1 cellular context compared by ENCODE assay signal in the genomic region with DNA sequence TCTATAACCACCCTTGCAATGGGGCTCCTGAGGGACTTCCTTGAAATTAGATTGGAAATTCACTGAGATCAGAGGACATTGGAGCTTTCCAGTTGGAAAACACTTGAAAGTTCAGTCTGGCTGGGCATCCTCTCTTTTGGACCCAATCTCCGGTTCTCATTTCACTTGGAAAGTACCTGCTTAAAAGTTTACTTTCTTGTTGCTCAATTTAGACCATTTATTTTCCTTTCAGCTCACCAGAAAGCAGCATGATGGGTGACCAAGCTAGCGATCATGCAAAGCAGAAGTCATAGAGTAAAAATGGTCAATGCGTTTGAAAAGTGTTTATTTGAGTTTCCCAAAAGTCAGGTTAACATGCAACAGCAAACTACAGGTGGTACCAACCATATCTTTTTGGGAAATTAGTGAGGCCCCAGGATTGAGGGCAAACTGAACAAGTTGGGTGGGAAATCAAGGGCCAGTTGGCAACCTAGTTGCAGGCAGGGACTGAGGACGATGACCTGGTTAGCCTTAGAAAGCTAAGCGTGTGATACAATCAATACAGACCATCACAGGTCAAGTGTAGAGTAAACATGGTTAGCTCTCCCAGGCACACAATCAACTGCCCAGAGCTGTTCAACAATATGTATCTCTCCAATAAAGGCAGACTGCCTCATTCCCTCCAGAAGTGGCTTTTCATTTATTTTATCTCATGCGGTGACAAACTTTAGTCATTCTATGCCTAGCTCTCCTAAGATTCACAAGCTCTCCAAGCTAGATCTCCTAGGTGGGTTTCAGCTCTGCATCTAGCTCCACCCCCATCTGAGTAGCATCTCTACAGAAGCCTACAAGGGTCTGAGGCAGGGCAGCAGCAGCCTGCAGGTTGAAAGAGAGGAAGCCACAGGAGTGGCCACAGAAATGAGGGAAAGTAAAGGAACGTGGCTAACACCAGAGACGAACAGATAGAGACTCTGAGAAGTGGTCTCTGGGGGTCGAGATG.
TF ChIP-seq lines count a peak whose summit lies in the region.

No MANE protein-coding gene starts in this region.

TF ChIP-seq in HepG2, 621 proteins besides CTCF, POLR2A, EP300 and RAD21 (continued from another document and continues in another):
- TF ChIP-seq, protein P1, sequence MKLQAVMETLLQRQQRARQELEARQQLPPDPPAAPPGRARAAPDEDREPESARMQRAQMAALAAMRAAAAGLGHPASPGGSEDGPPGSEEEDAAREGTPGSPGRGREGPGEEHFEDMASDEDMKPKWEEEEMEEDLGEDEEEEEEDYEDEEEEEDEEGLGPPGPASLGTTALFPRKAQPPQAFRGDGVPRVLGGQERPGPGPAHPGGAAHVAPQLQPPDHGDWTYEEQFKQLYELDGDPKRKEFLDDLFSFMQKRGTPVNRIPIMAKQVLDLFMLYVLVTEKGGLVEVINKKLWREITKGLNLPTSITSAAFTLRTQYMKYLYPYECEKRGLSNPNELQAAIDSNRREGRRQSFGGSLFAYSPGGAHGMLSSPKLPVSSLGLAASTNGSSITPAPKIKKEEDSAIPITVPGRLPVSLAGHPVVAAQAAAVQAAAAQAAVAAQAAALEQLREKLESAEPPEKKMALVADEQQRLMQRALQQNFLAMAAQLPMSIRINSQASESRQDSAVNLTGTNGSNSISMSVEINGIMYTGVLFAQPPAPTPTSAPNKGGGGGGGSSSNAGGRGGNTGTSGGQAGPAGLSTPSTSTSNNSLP (IDR thresholded peaks at IDR 0.05; ENCODE audit: low read depth, low read length) = no peak
- TF ChIP-seq SP5 (CRISPR knock-in tag; IDR thresholded peaks at IDR 0.05; ENCODE audit: borderline replicate concordance, low read depth) (no peak), ZNF572 (CRISPR knock-in tag; IDR thresholded peaks at IDR 0.05) (no peak), UBTF (CRISPR knock-in tag; IDR thresholded peaks at IDR 0.05) (no peak), ZNF468 (CRISPR knock-in tag; IDR thresholded peaks at IDR 0.05) (no peak), NFKB2 (CRISPR knock-in tag; IDR thresholded peaks at IDR 0.05; ENCODE audit: borderline replicate concordance) (no peak), ZNF747 (CRISPR knock-in tag; IDR thresholded peaks at IDR 0.05; ENCODE audit: borderline replicate concordance) (no peak), ZNF335 (CRISPR knock-in tag; IDR thresholded peaks at IDR 0.05) (no peak), SP2 (CRISPR knock-in tag; IDR thresholded peaks at IDR 0.05) (no peak), ZNF260 (CRISPR knock-in tag; IDR thresholded peaks at IDR 0.05; ENCODE audit: borderline replicate concordance, low read depth) (no peak), SALL1 (CRISPR knock-in tag; IDR thresholded peaks at IDR 0.05) (peak; percentile 73), ZNF703 (CRISPR knock-in tag; IDR thresholded peaks at IDR 0.05; ENCODE audit: borderline replicate concordance) (0 out of 2 replicates have a peak, but pooled peaks have one; percentile 29), MAX (IDR thresholded peaks at IDR 0.05) (0 out of 2 replicates have a peak, but pooled peaks have one; percentile 22), NKX3-1 (CRISPR knock-in tag; IDR thresholded peaks at IDR 0.05) (no peak), RFX3 (CRISPR knock-in tag; IDR thresholded peaks at IDR 0.05) (no peak), GTF2F1 (IDR thresholded peaks at IDR 0.05; ENCODE audit: low read length) (no peak), ZNF550 (CRISPR knock-in tag; IDR thresholded peaks at IDR 0.05; ENCODE audit: borderline replicate concordance) (no peak), FIP1L1 (IDR thresholded peaks at IDR 0.05; ENCODE audit: borderline replicate concordance, insufficient read depth, low read depth, low read length) (no peak), POGZ (CRISPR knock-in tag; IDR thresholded peaks at IDR 0.05) (no peak), NFATC3 (CRISPR knock-in tag; IDR thresholded peaks at IDR 0.05) (no peak), HDAC1 (CRISPR knock-in tag; IDR thresholded peaks at IDR 0.05) (peak; percentile 57), REST (IDR thresholded peaks at IDR 0.05; ENCODE audit: borderline replicate concordance in 1 of 2, low read depth in 1 of 2, low read length in 2 of 2) (peak in 1 of 2 experiments; percentile 61; a peak in 1 of 4 replicates), SNAPC2 (CRISPR knock-in tag; IDR thresholded peaks at IDR 0.05) (no peak), MAFG (CRISPR knock-in tag; IDR thresholded peaks at IDR 0.05) (no peak), IRF2 (CRISPR knock-in tag; IDR thresholded peaks at IDR 0.05) (0 out of 2 replicates have a peak, but pooled peaks have one; percentile 26), LCORL (IDR thresholded peaks at IDR 0.05) (no peak), LCORL (CRISPR knock-in tag; IDR thresholded peaks at IDR 0.05) (no peak), GATAD2A (CRISPR knock-in tag; IDR thresholded peaks at IDR 0.05) (peak; percentile 56), HDAC2 (CRISPR knock-in tag; IDR thresholded peaks at IDR 0.05) (peak; percentile 55; the same call in 1 of the 2 replicates), ZNF552 (CRISPR knock-in tag; IDR thresholded peaks at IDR 0.05; ENCODE audit: borderline replicate concordance) (no peak), RORA (CRISPR knock-in tag; IDR thresholded peaks at IDR 0.05) (no peak), ZNF670 (CRISPR knock-in tag; IDR thresholded peaks at IDR 0.05; ENCODE audit: borderline replicate concordance) (peak; percentile 77; the same call in 1 of the 2 replicates)
- TF ChIP-seq, protein P2, sequence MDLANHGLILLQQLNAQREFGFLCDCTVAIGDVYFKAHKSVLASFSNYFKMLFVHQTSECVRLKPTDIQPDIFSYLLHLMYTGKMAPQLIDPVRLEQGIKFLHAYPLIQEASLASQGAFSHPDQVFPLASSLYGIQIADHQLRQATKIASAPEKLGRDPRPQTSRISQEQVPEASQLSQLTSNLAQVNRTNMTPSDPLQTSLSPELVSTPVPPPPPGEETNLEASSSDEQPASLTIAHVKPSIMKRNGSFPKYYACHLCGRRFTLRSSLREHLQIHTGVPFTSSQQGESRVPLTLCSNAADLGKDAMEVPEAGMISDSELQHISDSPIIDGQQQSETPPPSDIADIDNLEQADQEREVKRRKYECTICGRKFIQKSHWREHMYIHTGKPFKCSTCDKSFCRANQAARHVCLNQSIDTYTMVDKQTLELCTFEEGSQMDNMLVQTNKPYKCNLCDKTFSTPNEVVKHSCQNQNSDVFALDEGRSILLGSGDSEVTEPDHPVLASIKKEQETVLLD (CRISPR knock-in tag; IDR thresholded peaks at IDR 0.05; ENCODE audit: low read depth) = no peak
- TF ChIP-seq, protein P3, sequence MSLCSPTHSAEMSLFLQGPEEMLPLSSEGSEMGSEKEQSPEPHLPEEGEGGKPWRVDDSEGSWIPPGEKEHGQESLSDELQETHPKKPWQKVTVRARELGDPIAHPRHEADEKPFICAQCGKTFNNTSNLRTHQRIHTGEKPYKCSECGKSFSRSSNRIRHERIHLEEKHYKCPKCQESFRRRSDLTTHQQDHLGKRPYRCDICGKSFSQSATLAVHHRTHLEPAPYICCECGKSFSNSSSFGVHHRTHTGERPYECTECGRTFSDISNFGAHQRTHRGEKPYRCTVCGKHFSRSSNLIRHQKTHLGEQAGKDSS (CRISPR knock-in tag; IDR thresholded peaks at IDR 0.05; ENCODE audit: borderline replicate concordance, low read depth) = no peak
- TF ChIP-seq, protein P4, sequence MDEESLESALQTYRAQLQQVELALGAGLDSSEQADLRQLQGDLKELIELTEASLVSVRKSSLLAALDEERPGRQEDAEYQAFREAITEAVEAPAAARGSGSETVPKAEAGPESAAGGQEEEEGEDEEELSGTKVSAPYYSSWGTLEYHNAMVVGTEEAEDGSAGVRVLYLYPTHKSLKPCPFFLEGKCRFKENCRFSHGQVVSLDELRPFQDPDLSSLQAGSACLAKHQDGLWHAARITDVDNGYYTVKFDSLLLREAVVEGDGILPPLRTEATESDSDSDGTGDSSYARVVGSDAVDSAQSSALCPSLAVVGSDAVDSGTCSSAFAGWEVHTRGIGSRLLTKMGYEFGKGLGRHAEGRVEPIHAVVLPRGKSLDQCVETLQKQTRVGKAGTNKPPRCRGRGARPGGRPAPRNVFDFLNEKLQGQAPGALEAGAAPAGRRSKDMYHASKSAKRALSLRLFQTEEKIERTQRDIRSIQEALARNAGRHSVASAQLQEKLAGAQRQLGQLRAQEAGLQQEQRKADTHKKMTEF (CRISPR knock-in tag; IDR thresholded peaks at IDR 0.05) = peak; percentile 22; the same call in 1 of the 2 replicates
- TF ChIP-seq, protein P5, sequence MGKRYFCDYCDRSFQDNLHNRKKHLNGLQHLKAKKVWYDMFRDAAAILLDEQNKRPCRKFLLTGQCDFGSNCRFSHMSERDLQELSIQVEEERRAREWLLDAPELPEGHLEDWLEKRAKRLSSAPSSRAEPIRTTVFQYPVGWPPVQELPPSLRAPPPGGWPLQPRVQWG (CRISPR knock-in tag; IDR thresholded peaks at IDR 0.05; ENCODE audit: borderline replicate concordance, low read depth) = no peak
- TF ChIP-seq, protein P6, sequence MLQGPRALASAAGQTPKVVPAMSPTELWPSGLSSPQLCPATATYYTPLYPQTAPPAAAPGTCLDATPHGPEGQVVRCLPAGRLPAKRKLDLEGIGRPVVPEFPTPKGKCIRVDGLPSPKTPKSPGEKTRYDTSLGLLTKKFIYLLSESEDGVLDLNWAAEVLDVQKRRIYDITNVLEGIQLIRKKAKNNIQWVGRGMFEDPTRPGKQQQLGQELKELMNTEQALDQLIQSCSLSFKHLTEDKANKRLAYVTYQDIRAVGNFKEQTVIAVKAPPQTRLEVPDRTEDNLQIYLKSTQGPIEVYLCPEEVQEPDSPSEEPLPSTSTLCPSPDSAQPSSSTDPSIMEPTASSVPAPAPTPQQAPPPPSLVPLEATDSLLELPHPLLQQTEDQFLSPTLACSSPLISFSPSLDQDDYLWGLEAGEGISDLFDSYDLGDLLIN (CRISPR knock-in tag; IDR thresholded peaks at IDR 0.05; ENCODE audit: borderline replicate concordance) = no peak
- TF ChIP-seq, protein P7, sequence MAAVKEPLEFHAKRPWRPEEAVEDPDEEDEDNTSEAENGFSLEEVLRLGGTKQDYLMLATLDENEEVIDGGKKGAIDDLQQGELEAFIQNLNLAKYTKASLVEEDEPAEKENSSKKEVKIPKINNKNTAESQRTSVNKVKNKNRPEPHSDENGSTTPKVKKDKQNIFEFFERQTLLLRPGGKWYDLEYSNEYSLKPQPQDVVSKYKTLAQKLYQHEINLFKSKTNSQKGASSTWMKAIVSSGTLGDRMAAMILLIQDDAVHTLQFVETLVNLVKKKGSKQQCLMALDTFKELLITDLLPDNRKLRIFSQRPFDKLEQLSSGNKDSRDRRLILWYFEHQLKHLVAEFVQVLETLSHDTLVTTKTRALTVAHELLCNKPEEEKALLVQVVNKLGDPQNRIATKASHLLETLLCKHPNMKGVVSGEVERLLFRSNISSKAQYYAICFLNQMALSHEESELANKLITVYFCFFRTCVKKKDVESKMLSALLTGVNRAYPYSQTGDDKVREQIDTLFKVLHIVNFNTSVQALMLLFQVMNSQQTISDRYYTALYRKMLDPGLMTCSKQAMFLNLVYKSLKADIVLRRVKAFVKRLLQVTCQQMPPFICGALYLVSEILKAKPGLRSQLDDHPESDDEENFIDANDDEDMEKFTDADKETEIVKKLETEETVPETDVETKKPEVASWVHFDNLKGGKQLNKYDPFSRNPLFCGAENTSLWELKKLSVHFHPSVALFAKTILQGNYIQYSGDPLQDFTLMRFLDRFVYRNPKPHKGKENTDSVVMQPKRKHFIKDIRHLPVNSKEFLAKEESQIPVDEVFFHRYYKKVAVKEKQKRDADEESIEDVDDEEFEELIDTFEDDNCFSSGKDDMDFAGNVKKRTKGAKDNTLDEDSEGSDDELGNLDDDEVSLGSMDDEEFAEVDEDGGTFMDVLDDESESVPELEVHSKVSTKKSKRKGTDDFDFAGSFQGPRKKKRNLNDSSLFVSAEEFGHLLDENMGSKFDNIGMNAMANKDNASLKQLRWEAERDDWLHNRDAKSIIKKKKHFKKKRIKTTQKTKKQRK (IDR thresholded peaks at IDR 0.05; ENCODE audit: low read length) = no peak
